8 cellular contexts compared by ENCODE assay signal in genomic region chr15:90351479-90352108, GRCh38. TPM values are rescaled to one million over a fixed set of nuclear protein-coding genes. Genes with fewer than 3 reads are reported as not detected.
DNase-seq lines count a peak whose midpoint lies in the region; ATAC-seq and TF ChIP-seq lines count a peak whose summit lies in the region.

No MANE protein-coding gene starts in this region.

- H3K4me3 Mint-ChIP-seq in Calu3 (ENCODE audit: low read depth, unreplicated experiment) = peak overlapping the region; percentile 86
- H3K4me3 Mint-ChIP-seq in activated T-helper 17 cell treated with anti-CD3 and anti-CD28 coated beads, Interleukin-2, amount 50 U/mL, for 72 hours = peak overlapping the region; percentile 81

- H3K9me3 ChIP-seq in iPS DF 6.9 (ENCODE audit: control insufficient read depth, insufficient read depth, low read length) = no peaks in the 10 kb centered on the region

- no TSS peak for BruUV-seq in Calu3 (replicated peaks; lab: Mats Ljungman, UMichigan)

- intact Hi-C loops in Calu3 (cut with micrococcal nuclease; ENCODE audit: unreplicated experiment) = no loop called here

- H3K27ac Mint-ChIP-seq in Calu3 (ENCODE audit: unreplicated experiment) = peak overlapping the region; percentile 87
- H3K27ac Mint-ChIP-seq in activated T-helper 17 cell treated with anti-CD3 and anti-CD28 coated beads, Interleukin-2, amount 50 U/mL, for 72 hours = peak overlapping the region; percentile 38

- H3K4me3 ChIP-seq in iPS DF 6.9 (ENCODE audit: low read length) = peak overlapping the region; percentile 77; the same call in 1 of the 2 replicates

- H3K27ac ChIP-seq in iPS DF 6.9 (ENCODE audit: low read length) = no peak overlapping the region

- no peaks in the 10 kb centered on the region for H3K36me3 ChIP-seq in iPS DF 6.9 (ENCODE audit: control insufficient read depth, insufficient read depth, low read length)

- peak; percentile 19 for ATAC-seq in HG02884 (IDR thresholded peaks at IDR 0.05; ENCODE audit: unreplicated experiment)
- ATAC-seq in activated T-helper 17 cell treated with anti-CD3 and anti-CD28 coated beads, Interleukin-2, amount 50 U/mL, for 72 hours (replicated peaks) = peak; percentile 5
- ATAC-seq in stimulated activated naive CD8-positive, alpha-beta T cell treated with anti-CD3 and anti-CD28 coated beads, Interleukin-15, Interleukin-2, amounts not matched to agents 100 U/mL and 50 U/mL, for 24 hours = peak; percentile 19

- no peaks in the 10 kb centered on the region for H3K9me3 Mint-ChIP-seq in Calu3 (ENCODE audit: low read depth, unreplicated experiment)
- no peaks in the 10 kb centered on the region for H3K9me3 Mint-ChIP-seq in activated T-helper 17 cell treated with anti-CD3 and anti-CD28 coated beads, Interleukin-2, amount 50 U/mL, for 72 hours

- H3K4me1 Mint-ChIP-seq in Calu3 (ENCODE audit: low read depth, unreplicated experiment) = peaks cover 11% of the 10 kb centered on the region
- peaks cover 6% of the 10 kb centered on the region for H3K4me1 Mint-ChIP-seq in activated T-helper 17 cell treated with anti-CD3 and anti-CD28 coated beads, Interleukin-2, amount 50 U/mL, for 72 hours

- no peak for DNase-seq in Calu3
- no peak for DNase-seq in iPS DF 6.9 (ENCODE audit: low read depth, low spot score)
- DNase-seq in stimulated activated naive CD8-positive, alpha-beta T cell treated with anti-CD3 and anti-CD28 coated beads, Interleukin-15, Interleukin-2, amounts not matched to agents 100 U/mL and 50 U/mL, for 24 hours = no peak
- no peak for DNase-seq in NCI-H1436 treated with DMSO at 0.1 percent for 48 hours (lab: John Stamatoyannopoulos, UW)
- no peak for DNase-seq in ecto neural progenitor cell (ENCODE audit: low spot score)
- no peak for DNase-seq in GOT3 (lab: John Stamatoyannopoulos, UW)

- peaks cover 12% of the 10 kb centered on the region for H3K27me3 Mint-ChIP-seq in Calu3 (ENCODE audit: unreplicated experiment)
- H3K27me3 Mint-ChIP-seq in activated T-helper 17 cell treated with anti-CD3 and anti-CD28 coated beads, Interleukin-2, amount 50 U/mL, for 72 hours = no peaks in the 10 kb centered on the region

- CTCF ChIA-PET in Calu3 (lab: Charles Lee) = interaction anchor here (0.8 to 1.4 kb wide), 2 partner anchors 16 to 32 kb away, joined by 4 to 5 read pairs; no protein-coding TSS in a partner anchor

- WGBS in iPS DF 6.9 (ENCODE audit: insufficient coverage, insufficient read length) = no CpG with 5 or more reads among the region's 25 CpGs

- H3K36me3 Mint-ChIP-seq in Calu3 (ENCODE audit: insufficient read depth, unreplicated experiment) = peaks cover 17% of the 10 kb centered on the region
- H3K36me3 Mint-ChIP-seq in activated T-helper 17 cell treated with anti-CD3 and anti-CD28 coated beads, Interleukin-2, amount 50 U/mL, for 72 hours (ENCODE audit: low read depth) = no peaks in the 10 kb centered on the region

- H3K27me3 ChIP-seq in iPS DF 6.9 (ENCODE audit: control insufficient read depth, insufficient read depth, low read length) = no peaks in the 10 kb centered on the region

- no peaks in the 10 kb centered on the region for H3K4me1 ChIP-seq in iPS DF 6.9 (ENCODE audit: control insufficient read depth, insufficient read depth, low read length)

- TF ChIP-seq CTCF in Calu3 (IDR thresholded peaks at IDR 0.05; ENCODE audit: unreplicated experiment) = no peak

RNA-seq across cellular contexts. Expression of gene ZNF774, which starts 0.5 kb away (rescaled TPM):
- total RNA-seq in Calu3 (2022) = 6.2 and 10.4 TPM in 2 replicates
- total RNA-seq in activated T-helper 17 cell treated with anti-CD3 and anti-CD28 coated beads, Interleukin-2, amount 50 U/mL, for 72 hours = under 1 TPM; 0.69 to 0.82 TPM

RNA-seq across cellular contexts. Expression of gene IQGAP1, which starts 36.4 kb away (rescaled TPM):
- total RNA-seq in Calu3 (2022) = 193 and 206 TPM in 2 replicates
- 100 to 1,000 TPM; 224 TPM for total RNA-seq in activated T-helper 17 cell treated with anti-CD3 and anti-CD28 coated beads, Interleukin-2, amount 50 U/mL, for 72 hours
